8 cellular contexts compared by ENCODE assay signal in genomic region chr19:14571695-14572490, GRCh38. TPM values are rescaled to one million over a fixed set of nuclear protein-coding genes. Genes with fewer than 3 reads are reported as not detected.
DNase-seq lines count a peak whose midpoint lies in the region; ATAC-seq and TF ChIP-seq lines count a peak whose summit lies in the region.

TSS of gene NDUFB7 (minus strand) at chr19:14572066. CDS start at chr19:14572000, 66 bp downstream.

- peak; percentile 94 to 96 for ATAC-seq in CD4-positive, CD25-positive, alpha-beta regulatory T cell (ENCODE audit: low read depth in 2 of 2)
- peak; percentile 85 for ATAC-seq in GM19395 (IDR thresholded peaks at IDR 0.05; ENCODE audit: unreplicated experiment)
- peak; percentile 85 for ATAC-seq in HG03565 (IDR thresholded peaks at IDR 0.05; ENCODE audit: unreplicated experiment)

- peaks cover 24% of the 10 kb centered on the region for H3K4me1 ChIP-seq in CD4-positive, CD25-positive, alpha-beta regulatory T cell (ENCODE audit: control insufficient read depth, insufficient read depth, low read length, poor library complexity, severe bottlenecking)
- H3K4me1 ChIP-seq in liver (ENCODE audit: control insufficient read depth in 4 of 4, insufficient read depth in 4 of 4, low read length in 3 of 4) = peaks cover 7 to 16% (median 12%) of the 10 kb centered on the region in 4 donors

- DNase-seq in CD4-positive, CD25-positive, alpha-beta regulatory T cell = peak; percentile 84 to 95 (median 90)
- peak; percentile 69 for DNase-seq in NCI-H748 treated with DMSO at 0.1 percent for 48 hours (lab: John Stamatoyannopoulos, UW)
- peak; percentile 82 to 86 for DNase-seq in activated CD4-positive, alpha-beta T cell treated with anti-CD3 and anti-CD28 coated beads, Interleukin-2, amount 50 U/mL, for 4 hours
- peak; percentile 97 for DNase-seq in dermis blood vessel endothelial cell
- peak; percentile 93 for DNase-seq in stimulated activated CD4-positive, alpha-beta T cell treated with anti-CD3 and anti-CD28 coated beads, Interleukin-4, amount 100 ng/mL, for 24 hours

- no peaks in the 10 kb centered on the region for H3K27me3 ChIP-seq in CD4-positive, CD25-positive, alpha-beta regulatory T cell (ENCODE audit: control insufficient read depth, insufficient read depth, low read length)
- no peaks in the 10 kb centered on the region for H3K27me3 ChIP-seq in liver (ENCODE audit: control insufficient read depth in 4 of 4, insufficient read depth in 4 of 4, low read length in 3 of 4)

- no peaks in the 10 kb centered on the region for H3K27me3 Mint-ChIP-seq in CD4-positive, CD25-positive, alpha-beta regulatory T cell

- H3K4me3 Mint-ChIP-seq in CD4-positive, CD25-positive, alpha-beta regulatory T cell = peak within 1 kb of the TSS; percentile 94 to 98 (median 96)

- peak within 1 kb of the TSS; percentile 80 for H3K4me3 ChIP-seq in CD4-positive, CD25-positive, alpha-beta regulatory T cell (ENCODE audit: low read depth, low read length)
- peak within 1 kb of the TSS; percentile 76 to 99 (median 93) for H3K4me3 ChIP-seq in liver (ENCODE audit: low read depth in 1 of 3, low read length in 3 of 3)

- H3K9me3 ChIP-seq in CD4-positive, CD25-positive, alpha-beta regulatory T cell (ENCODE audit: control insufficient read depth in 2 of 2, low read length in 2 of 2) = no peaks in the 10 kb centered on the region
- H3K9me3 ChIP-seq in liver (ENCODE audit: control insufficient read depth in 4 of 4, low read length in 3 of 4) = no peaks in the 10 kb centered on the region

- peaks cover 8% of the 10 kb centered on the region for H3K36me3 ChIP-seq in CD4-positive, CD25-positive, alpha-beta regulatory T cell (ENCODE audit: control insufficient read depth, insufficient read depth, low read length)
- H3K36me3 ChIP-seq in liver (ENCODE audit: control insufficient read depth in 4 of 4, insufficient read depth in 3 of 4, low read depth in 1 of 4, low read length in 3 of 4) = no peaks in the 10 kb centered on the region

- peak within 1 kb of the TSS; percentile 60 for H3K27ac ChIP-seq in CD4-positive, CD25-positive, alpha-beta regulatory T cell (ENCODE audit: insufficient read depth, low read length, poor library complexity, severe bottlenecking)
- peak within 1 kb of the TSS; percentile 66 to 86 for H3K27ac ChIP-seq in liver (ENCODE audit: low read depth in 1 of 2, low read length in 2 of 2)

- H3K36me3 Mint-ChIP-seq in CD4-positive, CD25-positive, alpha-beta regulatory T cell = peaks cover 4% of the 10 kb centered on the region

- H3K9ac ChIP-seq in liver (ENCODE audit: low read depth in 1 of 2, low read length in 2 of 2) = peak within 1 kb of the TSS; percentile 59 to 99

- peak within 1 kb of the TSS; percentile 93 to 94 (median 94) for H3K27ac Mint-ChIP-seq in CD4-positive, CD25-positive, alpha-beta regulatory T cell

- peaks cover 0 to 2% (median 0%) of the 10 kb centered on the region in 7 donors for H3K9me3 Mint-ChIP-seq in CD4-positive, CD25-positive, alpha-beta regulatory T cell

- peak; percentile 64 for TF ChIP-seq CTCF in liver (IDR thresholded peaks at IDR 0.05; ENCODE audit: low read depth, low read length, missing input control)

- peaks cover 13 to 49% (median 26%) of the 10 kb centered on the region in 4 donors for H3K4me1 Mint-ChIP-seq in CD4-positive, CD25-positive, alpha-beta regulatory T cell

- WGBS in liver = 3% methylated on average over 40 of the region's 40 CpGs

- peak; percentile 60 to 79 for TF ChIP-seq RAD21 in liver (IDR thresholded peaks at IDR 0.05)

TF ChIP-seq in liver, 16 proteins besides CTCF, POLR2A, EP300 and RAD21:
- TF ChIP-seq HNF4G (IDR thresholded peaks at IDR 0.05) (no peak), JUND (IDR thresholded peaks at IDR 0.05) (no peak), ZBTB33 (IDR thresholded peaks at IDR 0.05) (peak; percentile 44), GABPA (IDR thresholded peaks at IDR 0.05 in 1 of 2, conservative IDR thresholded peaks at IDR 0.05 in 1 of 2) (peak; percentile 86 to 98), REST (IDR thresholded peaks at IDR 0.05) (no peak), RXRA (IDR thresholded peaks at IDR 0.05) (peak; percentile 64 to 88), TAF1 (conservative IDR thresholded peaks at IDR 0.05) (no peak), YY1 (IDR thresholded peaks at IDR 0.05) (peak; percentile 69), SP1 (IDR thresholded peaks at IDR 0.05) (peak; percentile 61), EGR1 (IDR thresholded peaks at IDR 0.05; ENCODE audit: low read depth in 2 of 2) (peak in 1 of 2 donors; percentile 32), FOXA2 (IDR thresholded peaks at IDR 0.05) (peak; percentile 9), ATF3 (IDR thresholded peaks at IDR 0.05) (no peak), NR2F2 (IDR thresholded peaks at IDR 0.05) (peak; percentile 98), FOXA1 (IDR thresholded peaks at IDR 0.05) (peak; percentile 53), HNF4A (conservative IDR thresholded peaks at IDR 0.05) (peak; percentile 15 to 59)

RNA-seq across cellular contexts. Expression of gene NDUFB7, which starts in this region (rescaled TPM):
- 51.4 TPM for total RNA-seq in CD4-positive, CD25-positive, alpha-beta regulatory T cell
- polyA plus RNA-seq in CD4-positive, CD25-positive, alpha-beta regulatory T cell = 100 to 1,000 TPM; 196 to 238 (median 218) TPM
- total RNA-seq in dermis blood vessel endothelial cell = 199 and 268 TPM in 2 replicates
- total RNA-seq in liver = 100 to 1,000 TPM; 110 to 222 TPM
- 100 to 1,000 TPM; 282 to 293 TPM for polyA plus RNA-seq in liver

Comparison
In these comparisons a context has a peak if more than half of its experiments do, and no peak if none do; other contexts are left out.
1. Peak in every context shown above with its lines: DNase-seq, ATAC-seq, H3K4me3 ChIP-seq and H3K27ac ChIP-seq.